Comparison of ENCODE assay signal across 1 cellular context in the genomic region with DNA sequence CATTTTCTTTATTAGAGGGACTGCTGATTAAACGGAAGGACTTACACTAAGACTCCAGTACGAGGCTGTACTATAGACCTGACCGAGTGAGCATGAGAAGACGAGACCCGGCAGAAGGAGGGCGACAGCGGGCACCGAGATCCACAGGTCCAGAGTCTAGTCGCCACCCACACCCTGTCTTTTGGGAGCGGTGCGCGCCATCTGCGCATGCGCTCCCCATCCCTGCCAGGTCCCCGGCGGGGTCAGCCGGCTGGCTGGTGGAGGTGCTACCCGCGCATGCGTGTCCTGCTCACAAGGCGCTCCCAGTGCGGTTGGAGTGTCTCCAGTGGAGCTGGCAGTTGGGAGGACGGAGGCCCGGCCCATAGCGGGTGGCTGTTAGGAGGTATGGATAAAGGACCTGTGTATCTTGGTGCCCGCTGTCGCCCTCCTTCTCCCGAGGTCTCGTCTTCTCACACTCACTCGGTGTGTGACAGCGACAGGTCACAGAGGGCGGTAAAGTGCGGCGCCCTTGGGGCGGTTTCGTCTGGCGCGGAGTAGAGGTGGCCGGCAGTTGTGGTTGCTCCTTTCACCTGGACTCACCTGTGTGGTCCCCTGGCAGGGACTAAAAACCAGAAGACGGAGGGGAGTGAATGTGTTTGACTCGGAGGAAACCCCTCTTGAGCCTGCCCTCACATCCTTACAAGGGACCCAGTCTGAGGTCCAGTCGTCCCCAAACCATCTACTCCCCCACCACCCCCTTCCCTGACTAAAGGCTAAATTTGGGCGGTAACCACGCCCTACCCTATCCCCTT.
TF ChIP-seq lines count a peak whose summit lies in the region.

No MANE protein-coding gene starts in this region.

TF ChIP-seq in neural cell, 6 proteins besides CTCF, POLR2A, EP300 and RAD21 (continued from another document):
- TF ChIP-seq, protein P1, sequence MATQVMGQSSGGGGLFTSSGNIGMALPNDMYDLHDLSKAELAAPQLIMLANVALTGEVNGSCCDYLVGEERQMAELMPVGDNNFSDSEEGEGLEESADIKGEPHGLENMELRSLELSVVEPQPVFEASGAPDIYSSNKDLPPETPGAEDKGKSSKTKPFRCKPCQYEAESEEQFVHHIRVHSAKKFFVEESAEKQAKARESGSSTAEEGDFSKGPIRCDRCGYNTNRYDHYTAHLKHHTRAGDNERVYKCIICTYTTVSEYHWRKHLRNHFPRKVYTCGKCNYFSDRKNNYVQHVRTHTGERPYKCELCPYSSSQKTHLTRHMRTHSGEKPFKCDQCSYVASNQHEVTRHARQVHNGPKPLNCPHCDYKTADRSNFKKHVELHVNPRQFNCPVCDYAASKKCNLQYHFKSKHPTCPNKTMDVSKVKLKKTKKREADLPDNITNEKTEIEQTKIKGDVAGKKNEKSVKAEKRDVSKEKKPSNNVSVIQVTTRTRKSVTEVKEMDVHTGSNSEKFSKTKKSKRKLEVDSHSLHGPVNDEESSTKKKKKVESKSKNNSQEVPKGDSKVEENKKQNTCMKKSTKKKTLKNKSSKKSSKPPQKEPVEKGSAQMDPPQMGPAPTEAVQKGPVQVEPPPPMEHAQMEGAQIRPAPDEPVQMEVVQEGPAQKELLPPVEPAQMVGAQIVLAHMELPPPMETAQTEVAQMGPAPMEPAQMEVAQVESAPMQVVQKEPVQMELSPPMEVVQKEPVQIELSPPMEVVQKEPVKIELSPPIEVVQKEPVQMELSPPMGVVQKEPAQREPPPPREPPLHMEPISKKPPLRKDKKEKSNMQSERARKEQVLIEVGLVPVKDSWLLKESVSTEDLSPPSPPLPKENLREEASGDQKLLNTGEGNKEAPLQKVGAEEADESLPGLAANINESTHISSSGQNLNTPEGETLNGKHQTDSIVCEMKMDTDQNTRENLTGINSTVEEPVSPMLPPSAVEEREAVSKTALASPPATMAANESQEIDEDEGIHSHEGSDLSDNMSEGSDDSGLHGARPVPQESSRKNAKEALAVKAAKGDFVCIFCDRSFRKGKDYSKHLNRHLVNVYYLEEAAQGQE (IDR thresholded peaks at IDR 0.05; ENCODE audit: borderline replicate concordance) = no peak
